Comparison of ENCODE assay signal across 8 cellular contexts in the genomic region with DNA sequence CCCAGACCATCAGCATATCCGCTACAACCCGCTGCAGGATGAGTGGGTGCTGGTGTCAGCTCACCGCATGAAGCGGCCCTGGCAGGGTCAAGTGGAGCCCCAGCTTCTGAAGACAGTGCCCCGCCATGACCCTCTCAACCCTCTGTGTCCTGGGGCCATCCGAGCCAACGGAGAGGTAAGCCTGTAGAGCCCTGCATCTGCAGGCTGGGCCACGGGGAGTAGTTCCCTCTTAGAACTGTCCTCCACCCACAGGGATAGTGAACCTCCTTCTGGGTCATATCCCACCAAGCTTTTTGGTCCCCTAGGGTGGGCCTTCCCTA. TPM values are rescaled to one million over a fixed set of nuclear protein-coding genes. Genes with fewer than 3 reads are reported as not detected.
DNase-seq lines count a peak whose midpoint lies in the region; ATAC-seq, FAIRE-seq and TF ChIP-seq lines count a peak whose summit lies in the region.

No MANE protein-coding gene starts in this region.

- H3K4me3 ChIP-seq in CD4-positive, alpha-beta memory T cell (ENCODE audit: low read length in 2 of 2) = peak overlapping the region; percentile 83 to 87
- H3K4me3 ChIP-seq in Loucy (ENCODE audit: low read length, poor library complexity, severe bottlenecking) = peak overlapping the region; percentile 85
- H3K4me3 ChIP-seq in neuron (ENCODE audit: low read length) = peak overlapping the region; percentile 80

- H3K9ac ChIP-seq in Loucy (ENCODE audit: low read depth, low read length, poor library complexity, severe bottlenecking) = peak overlapping the region; percentile 81

- peak overlapping the region; percentile 85 for H3K4me2 ChIP-seq in Loucy (ENCODE audit: low read depth, low read length, poor library complexity, severe bottlenecking)

- H3K27me3 Mint-ChIP-seq in CD4-positive, alpha-beta memory T cell = no peaks in the 10 kb centered on the region
- no peaks in the 10 kb centered on the region for H3K27me3 Mint-ChIP-seq in effector memory CD8-positive, alpha-beta T cell

- no peaks in the 10 kb centered on the region for H3K9me2 ChIP-seq in Loucy (replicated peaks; ENCODE audit: low read depth, low read length)

- H3F3A ChIP-seq in Loucy (ENCODE audit: low read depth) = no peaks in the 10 kb centered on the region

- H3K4me3 Mint-ChIP-seq in CD4-positive, alpha-beta memory T cell = peak overlapping the region; percentile 93 to 97 (median 95)
- H3K4me3 Mint-ChIP-seq in effector memory CD8-positive, alpha-beta T cell = peak overlapping the region; percentile 89 to 90

- no peaks in the 10 kb centered on the region for H3K9me3 ChIP-seq in CD4-positive, alpha-beta memory T cell (ENCODE audit: control insufficient read depth in 1 of 2, low read length in 2 of 2)
- H3K9me3 ChIP-seq in Loucy (ENCODE audit: insufficient read depth, low read depth, low read length) = no peaks in the 10 kb centered on the region
- no peaks in the 10 kb centered on the region for H3K9me3 ChIP-seq in neuron (ENCODE audit: low read length)

- FAIRE-seq in RCC 7860 (lab: Jason Lieb, UNC) = no peak

- DNase-seq in CD4-positive, alpha-beta memory T cell = peak in 1 of 5 donors; percentile 50
- no peak for DNase-seq in effector memory CD8-positive, alpha-beta T cell
- no peak for DNase-seq in RCC 7860 (ENCODE audit: low spot score)
- no peak for DNase-seq in iPS-NIHi11 (ENCODE audit: low spot score)
- DNase-seq in stimulated activated CD4-positive, alpha-beta T cell treated with anti-CD3 and anti-CD28 coated beads, Interleukin-2, amount 100 ng/mL, for 24 hours = no peak
- DNase-seq in KBM-7 = no peak

- no peaks in the 10 kb centered on the region for H3K27me3 ChIP-seq in CD4-positive, alpha-beta memory T cell (ENCODE audit: insufficient read depth, low read length)
- H3K27me3 ChIP-seq in Loucy (ENCODE audit: insufficient read depth, low read length, poor library complexity, severe bottlenecking) (no peaks in the 10 kb centered on the region), neuron (ENCODE audit: insufficient read depth, low read length) (no peaks in the 10 kb centered on the region)

- H2AFZ ChIP-seq in Loucy (ENCODE audit: low read length) (peak overlapping the region; percentile 94), neuron (ENCODE audit: low read depth, low read length) (peak overlapping the region; percentile 71)

- in situ Hi-C loops in KBM-7 (cut with MboI; ENCODE audit: low pct_unique_long_range_greater_than_20kb, low sequenced_read_pairs) = no loop called here

- peaks cover 33% of the 10 kb centered on the region for H3K4me1 ChIP-seq in CD4-positive, alpha-beta memory T cell (ENCODE audit: insufficient read depth, low read length)
- peaks cover 23% of the 10 kb centered on the region for H3K4me1 ChIP-seq in Loucy (ENCODE audit: insufficient read depth, low read length, poor library complexity, severe bottlenecking)
- peaks cover 26% of the 10 kb centered on the region for H3K4me1 ChIP-seq in neuron (ENCODE audit: insufficient read depth, low read length)

- H4K20me1 ChIP-seq in Loucy (ENCODE audit: insufficient read depth, low read length, poor library complexity, severe bottlenecking) = peaks cover 16% of the 10 kb centered on the region

- peak overlapping the region; percentile 89 to 96 (median 93) for H3K27ac Mint-ChIP-seq in CD4-positive, alpha-beta memory T cell
- H3K27ac Mint-ChIP-seq in effector memory CD8-positive, alpha-beta T cell = peak overlapping the region; percentile 78 to 81

- no peak for ATAC-seq in effector memory CD8-positive, alpha-beta T cell (replicated peaks)

- no peaks in the 10 kb centered on the region for H3K9me3 Mint-ChIP-seq in CD4-positive, alpha-beta memory T cell
- no peaks in the 10 kb centered on the region for H3K9me3 Mint-ChIP-seq in effector memory CD8-positive, alpha-beta T cell

- TF ChIP-seq CTCF in Loucy (conservative IDR thresholded peaks at IDR 0.05; ENCODE audit: low read length) = no peak; the same call in 1 of the 2 replicates

- peaks cover 24% of the 10 kb centered on the region for H3K79me2 ChIP-seq in Loucy (ENCODE audit: insufficient read depth, low read length)

- peaks cover 23 to 55% (median 33%) of the 10 kb centered on the region in 4 donors for H3K4me1 Mint-ChIP-seq in CD4-positive, alpha-beta memory T cell
- H3K4me1 Mint-ChIP-seq in effector memory CD8-positive, alpha-beta T cell (ENCODE audit: low read depth in 2 of 2) = peaks cover 29 to 31% of the 10 kb centered on the region in 2 donors

- CTCF ChIA-PET in CD4-positive, alpha-beta memory T cell (lab: Charles Lee; ENCODE audit: partially characterized antibody) = interaction anchor here (0.8 to 12.6 kb wide), 15 partner anchors 10 to 56 kb away, joined by 3 to 191 read pairs (median 5); a partner anchor contains a TSS

- POLR2A ChIA-PET in CD4-positive, alpha-beta memory T cell (lab: Charles Lee; ENCODE audit: partially characterized antibody) = interaction anchor here (1.4 to 22.1 kb wide), 8 partner anchors 12 to 270 kb away, joined by 5 to 484 read pairs (median 14); a partner anchor contains a TSS

- peaks cover 35% of the 10 kb centered on the region for H3K36me3 ChIP-seq in CD4-positive, alpha-beta memory T cell (ENCODE audit: insufficient read depth, low read length)
- H3K36me3 ChIP-seq in Loucy (ENCODE audit: insufficient read depth, low read length) (peaks cover 10% of the 10 kb centered on the region; the same call in 1 of the 2 replicates), neuron (ENCODE audit: insufficient read depth, low read length) (peaks cover 13% of the 10 kb centered on the region)

- H3K27ac ChIP-seq in CD4-positive, alpha-beta memory T cell (ENCODE audit: low read depth, low read length) = peak overlapping the region; percentile 84

- intact Hi-C loops in CD4-positive, alpha-beta memory T cell (cut with micrococcal nuclease) = loop anchor here (5.0 kb wide), 1 partner anchor 35 kb away; a partner anchor contains a TSS

- H3K36me3 Mint-ChIP-seq in CD4-positive, alpha-beta memory T cell = peaks cover 33 to 52% of the 10 kb centered on the region in 2 donors
- H3K36me3 Mint-ChIP-seq in effector memory CD8-positive, alpha-beta T cell (ENCODE audit: insufficient read depth) = peaks cover 42% of the 10 kb centered on the region

RNA-seq across cellular contexts. Expression of a gene that starts 0.6 kb away (rescaled TPM):
- 100 to 1,000 TPM; 251 to 261 TPM for total RNA-seq in CD4-positive, alpha-beta memory T cell
- polyA plus RNA-seq in CD4-positive, alpha-beta memory T cell = 10 to 100 TPM; 81.9 to 82.9 TPM

RNA-seq across cellular contexts. Expression of a gene that starts 4.9 kb away (rescaled TPM):
- total RNA-seq in CD4-positive, alpha-beta memory T cell = 100 to 1,000 TPM; 204 to 209 TPM
- polyA plus RNA-seq in CD4-positive, alpha-beta memory T cell = 10 to 100 TPM; 13.6 to 18.4 TPM

RNA-seq across cellular contexts. Expression of a gene that starts 9.5 kb away (rescaled TPM):
- total RNA-seq in CD4-positive, alpha-beta memory T cell = 10 to 100 TPM; 56.1 to 59.5 TPM
- polyA plus RNA-seq in CD4-positive, alpha-beta memory T cell = 100 to 1,000 TPM; 126 to 193 TPM

RNA-seq across cellular contexts. Expression of a gene that starts 15.4 kb away (rescaled TPM):
- total RNA-seq in CD4-positive, alpha-beta memory T cell = not detected
- polyA plus RNA-seq in CD4-positive, alpha-beta memory T cell = under 1 TPM in 1 of 2 donors, not detected in 1; 0.59 TPM

RNA-seq across cellular contexts. Expression of a gene that starts 18.2 kb away (rescaled TPM):
- not detected for total RNA-seq in CD4-positive, alpha-beta memory T cell
- polyA plus RNA-seq in CD4-positive, alpha-beta memory T cell = not detected
